ENCODE assay signal across 15 cellular contexts in the genomic region with DNA sequence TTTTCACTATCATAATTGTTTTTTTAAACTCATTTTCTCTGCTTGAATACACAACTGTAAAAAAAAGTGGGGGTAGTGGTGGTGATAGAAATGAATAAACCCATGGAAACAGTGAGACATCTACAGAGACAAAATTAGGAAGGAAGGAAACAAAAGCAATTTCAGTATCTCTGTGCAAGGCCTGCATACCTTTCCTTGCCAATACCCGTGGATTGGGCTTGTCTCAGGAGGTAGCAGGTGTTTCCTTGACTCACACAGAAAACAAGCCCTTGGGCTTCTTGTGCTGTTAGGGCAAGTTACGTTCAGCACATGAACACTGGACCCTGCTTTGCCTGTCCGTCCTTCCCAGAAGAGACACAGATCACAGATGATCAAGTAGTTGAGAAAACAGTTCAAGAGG.
DNase-seq lines count a peak whose midpoint lies in the region; ATAC-seq and TF ChIP-seq lines count a peak whose summit lies in the region.
"Had no signal": no experiment of that assay in that cellular context is flagged by ENCODE, and none has a peak within 500 bp of the region (broad histone marks: within the 10 kb centered on the region; RNA-seq: fewer than 3 reads in every experiment).

No MANE protein-coding gene starts in this region.

- no peak overlapping the region for H3K27ac ChIP-seq in neuronal stem cell (replicated peaks; ENCODE audit: low read length)

- DNase-seq in GM06990 (ENCODE audit: extremely low read depth, insufficient read length), result peak; percentile 13
- no peak for DNase-seq in GDM1 (lab: John Stamatoyannopoulos, UW)
- DNase-seq in neuronal stem cell (ENCODE audit: low spot score), result no peak
- DNase-seq in NCI-H1417 treated with DMSO at 0.1 percent for 48 hours (lab: John Stamatoyannopoulos, UW), result no peak
- DNase-seq in glomerular visceral epithelial cell (ENCODE audit: extremely low spot score), result no peak
- DNase-seq: activated B cell treated with CpG ODN at 0.5 μM for 24 hours; amniotic stem cell; CD8-positive, alpha-beta memory T cell; H7; IMR-90; nephron progenitor cell; RPMI8226 had no signal

- H4K91ac ChIP-seq in neuronal stem cell (ENCODE audit: low read depth, low read length, poor library complexity), result no peak overlapping the region

- no peak overlapping the region for H3K9ac ChIP-seq in neuronal stem cell (ENCODE audit: low read depth, low read length, poor library complexity)

- no peak overlapping the region for H3K4me3 ChIP-seq in GM06990 (replicated peaks; ENCODE audit: low read depth, low read length)
- no peak overlapping the region for H3K4me3 ChIP-seq in neuronal stem cell (ENCODE audit: low read length in 2 of 2)

- no peak overlapping the region for H2BK12ac ChIP-seq in neuronal stem cell (ENCODE audit: low read length)

- no peak overlapping the region for H2BK15ac ChIP-seq in neuronal stem cell (ENCODE audit: low read length)

- H3K36me3 ChIP-seq in GM06990 (ENCODE audit: control insufficient read depth, insufficient read depth, low read length) (no peaks in the 10 kb centered on the region), neuronal stem cell (replicated peaks in 1 of 2; ENCODE audit: control insufficient read depth in 2 of 2, insufficient read depth in 2 of 2, low read length in 2 of 2) (no peaks in the 10 kb centered on the region)

- no peak overlapping the region for H3K4ac ChIP-seq in neuronal stem cell (ENCODE audit: low read length)

- H3K9me3 ChIP-seq in neuronal stem cell (replicated peaks in 1 of 2; ENCODE audit: control insufficient read depth in 2 of 2, insufficient read depth in 1 of 2, low read depth in 1 of 2, low read length in 2 of 2), result no peaks in the 10 kb centered on the region

- H2BK120ac ChIP-seq in neuronal stem cell (ENCODE audit: low read depth, low read length), result no peak overlapping the region

- H2AFZ ChIP-seq in neuronal stem cell (ENCODE audit: low read length), result no peak overlapping the region

- no CpG with 5 or more reads among the region's 3 CpGs for WGBS in neuronal stem cell (ENCODE audit: extremely low coverage in 2 of 2, insufficient read length in 2 of 2, insufficient replicate concordance in 1 of 2), 2 donors

- H3K4me1 ChIP-seq in neuronal stem cell (ENCODE audit: control insufficient read depth in 2 of 2, insufficient read depth in 1 of 2, low read depth in 1 of 2, low read length in 2 of 2), result peaks cover 3 to 17% of the 10 kb centered on the region in 2 donors

- no peak for TF ChIP-seq CTCF in GM06990 (IDR thresholded peaks at IDR 0.05; ENCODE audit: insufficient read depth, low read length, poor library complexity, severe bottlenecking)

- no peak overlapping the region for H3K14ac ChIP-seq in neuronal stem cell (ENCODE audit: low read length)

- H3K23ac ChIP-seq in neuronal stem cell (ENCODE audit: low read depth, low read length, poor library complexity), result no peak overlapping the region

- no peaks in the 10 kb centered on the region; the same call in 1 of the 2 replicates for H3K27me3 ChIP-seq in GM06990 (replicated peaks; ENCODE audit: control insufficient read depth, insufficient read depth, low read length)
- H3K27me3 ChIP-seq in neuronal stem cell (ENCODE audit: control insufficient read depth in 3 of 3, insufficient read depth in 3 of 3, low read depth in 1 of 3, low read length in 3 of 3), result no peaks in the 10 kb centered on the region

- H4K8ac ChIP-seq in neuronal stem cell (ENCODE audit: low read depth, low read length), result no peak overlapping the region

- H2AK5ac ChIP-seq in neuronal stem cell (ENCODE audit: low read depth, low read length), result no peak overlapping the region

- no peaks in the 10 kb centered on the region for H3K79me1 ChIP-seq in neuronal stem cell (ENCODE audit: low read depth, low read length)

- no peak overlapping the region for H3K4me2 ChIP-seq in neuronal stem cell (ENCODE audit: insufficient read depth, low read length, poor library complexity, severe bottlenecking)

- no peak overlapping the region for H3K18ac ChIP-seq in neuronal stem cell (ENCODE audit: low read length)

- ATAC-seq in GM19455 (IDR thresholded peaks at IDR 0.05; ENCODE audit: unreplicated experiment), result peak; percentile 47
- peak; percentile 47 for ATAC-seq in HG02885 (IDR thresholded peaks at IDR 0.05; ENCODE audit: poor library complexity, unreplicated experiment)
- ATAC-seq in HG03565 (IDR thresholded peaks at IDR 0.05; ENCODE audit: unreplicated experiment), result peak; percentile 37

- no peak overlapping the region for H2BK5ac ChIP-seq in neuronal stem cell (ENCODE audit: low read length)
